In the genomic region with DNA sequence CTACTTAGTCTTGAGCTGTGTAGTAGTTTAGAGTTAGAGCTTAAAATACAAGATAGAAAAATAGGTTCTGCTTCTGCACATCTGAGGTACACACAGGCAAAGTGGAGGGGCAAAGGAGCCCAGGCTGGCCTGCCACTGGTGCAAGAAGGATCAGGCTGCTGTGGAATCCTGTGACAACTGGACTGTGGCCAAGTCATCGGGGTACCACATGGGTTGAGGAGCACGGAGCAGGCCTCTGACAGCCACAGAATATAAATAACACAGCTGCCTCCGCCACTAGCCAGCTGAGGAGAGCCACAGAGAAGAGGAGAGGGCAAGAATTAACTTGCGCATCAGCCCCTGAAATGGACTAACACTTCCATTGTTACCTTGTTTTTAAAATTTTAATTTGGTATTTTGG, we compare ENCODE assay signal across 17 cellular contexts.
DNase-seq lines count a peak whose midpoint lies in the region; ATAC-seq, FAIRE-seq and TF ChIP-seq lines count a peak whose summit lies in the region.
"Had no signal": no experiment of that assay in that cellular context is flagged by ENCODE, and none has a peak within 500 bp of the region (broad histone marks: within the 10 kb centered on the region; RNA-seq: fewer than 3 reads in every experiment).

No MANE protein-coding gene starts in this region.

- peaks cover 51% of the 10 kb centered on the region for H3K4me1 ChIP-seq in GM12878 (ENCODE audit: control insufficient read depth, insufficient read depth, low read length)
- H3K4me1 ChIP-seq: parathyroid adenoma had no signal

- no peak for TF ChIP-seq POLR2A in GM12878 (IDR thresholded peaks at IDR 0.05; ENCODE audit: low read depth, low read length)

- CTCF ChIA-PET in GM12878 (lab: Yijun Ruan, JAX) = interaction anchor here (0.7 to 1.8 kb wide), 8 partner anchors 8 to 344 kb away, joined by 3 to 15 read pairs (median 4); no protein-coding TSS in a partner anchor

- 9% methylated on average over 4 of the region's 4 CpGs for WGBS in GM12878 (ENCODE audit: insufficient coverage, insufficient replicate concordance, low lambda C conversion rate, missing lambda C conversion rate)

- POLR2A ChIA-PET in GM12878 (lab: Charles Lee) = interaction anchor here (0.7 to 2.9 kb wide), 17 partner anchors 9 to 219 kb away, joined by 3 to 14 read pairs (median 5); no protein-coding TSS in a partner anchor

- peaks cover 9% of the 10 kb centered on the region for H3K79me2 ChIP-seq in GM12878 (ENCODE audit: control insufficient read depth, insufficient read depth, low read length)
- H3K79me2 ChIP-seq: parathyroid adenoma had no signal

- H3K4me2 ChIP-seq in GM12878 (ENCODE audit: control insufficient read depth, insufficient read depth) = peak overlapping the region; percentile 4; the same call in 1 of the 2 replicates

- TF ChIP-seq CTCF in GM12878 (IDR thresholded peaks at IDR 0.05 in 2 of 3, conservative IDR thresholded peaks at IDR 0.05 in 1 of 3; ENCODE audit: control insufficient read depth in 2 of 3, extremely low read depth in 1 of 3, insufficient read depth in 1 of 3, low read depth in 3 of 3, low read length in 3 of 3) = no peak

- no peaks in the 10 kb centered on the region for H3K27me3 ChIP-seq in GM12878 (replicated peaks in 1 of 2; ENCODE audit: control insufficient read depth in 2 of 2, insufficient read depth in 2 of 2, low read length in 1 of 2)
- H3K27me3 ChIP-seq: suprapubic skin had no signal

- BruUV-seq in GM12878 (replicated peaks; lab: Mats Ljungman, UMichigan) = no TSS peak

- RAD21 ChIA-PET in GM12878 (lab: Charles Lee; ENCODE audit: unreplicated experiment) = interaction anchor here (0.6 to 3.0 kb wide), 17 partner anchors 9 to 345 kb away, joined by 3 to 54 read pairs (median 6); no protein-coding TSS in a partner anchor

- peak overlapping the region; percentile 86 for H3K27ac ChIP-seq in GM12878 (ENCODE audit: control insufficient read depth, insufficient read depth)
- no peak overlapping the region for H3K27ac ChIP-seq in substantia nigra (ENCODE audit: low read depth, low read length, poor library complexity, severe bottlenecking)
- H3K27ac ChIP-seq: parathyroid adenoma had no signal

- intact Hi-C loops in GM12878 (cut with micrococcal nuclease; ENCODE audit: unreplicated experiment) = no loop called here

- H3K9me3 ChIP-seq in GM12878 (replicated peaks; ENCODE audit: control insufficient read depth, insufficient read depth, low read length) = no peaks in the 10 kb centered on the region; the same call in 2 of the 3 replicates
- H3K9me3 ChIP-seq: suprapubic skin had no signal

- no peak overlapping the region for H3K4me3 ChIP-seq in GM12878
- H3K4me3 ChIP-seq: suprapubic skin had no signal

- SMC1A ChIA-PET in GM12878 (lab: Charles Lee; ENCODE audit: uncharacterized antibody, unreplicated experiment) = interaction anchor here (0.7 to 3.1 kb wide), 19 partner anchors 8 to 344 kb away, joined by 3 to 29 read pairs (median 6); no protein-coding TSS in a partner anchor

- ATAC-seq in GM12878 (peak; percentile 24), HG03045 (IDR thresholded peaks at IDR 0.05; ENCODE audit: unreplicated experiment) (no peak), HG03469 (IDR thresholded peaks at IDR 0.05; ENCODE audit: unreplicated experiment) (no peak)
- no peak for ATAC-seq in stimulated activated naive CD8-positive, alpha-beta T cell treated with anti-CD3 and anti-CD28 coated beads, Interleukin-15, Interleukin-2, amounts not matched to agents 100 U/mL and 50 U/mL, for 24 hours
- ATAC-seq: activated CD4-positive, CD25-positive, alpha-beta regulatory T cell treated with anti-CD3 and anti-CD28 coated beads, Interleukin-2, amount 50 U/mL, for 24 hours; effector memory CD8-positive, alpha-beta T cell had no signal

- DNase-seq in NCI-H345 (lab: John Stamatoyannopoulos, UW) (peak; percentile 1), NCI-H345 treated with DMSO at 0.1 percent for 48 hours (lab: John Stamatoyannopoulos, UW; ENCODE audit: unreplicated experiment) (no peak), GM12878 (ENCODE audit: low read depth, low spot score) (no peak), medulla oblongata (ENCODE audit: extremely low spot score) (peak; percentile 90), substantia nigra (lab: John Stamatoyannopoulos, UW) (peak in 43 of 49 donors; percentile 7 to 81 (median 50))
- no peak for DNase-seq in stimulated activated naive CD8-positive, alpha-beta T cell treated with anti-CD3 and anti-CD28 coated beads, Interleukin-15, Interleukin-2, amounts not matched to agents 100 U/mL and 50 U/mL, for 24 hours
- DNase-seq: 8988T; activated CD8-positive, alpha-beta memory T cell treated with anti-CD3 and anti-CD28 coated beads, Interleukin-2, amount 50 U/mL, for 48 hours; effector memory CD8-positive, alpha-beta T cell; GF-D8; NCI-H1930; NCI-H526 treated with DMSO at 0.1 percent for 48 hours had no signal

- in situ Hi-C loops in GM12878 (cut with MboI) = no loop called here

- no peak for TF ChIP-seq EP300 in GM12878 (IDR thresholded peaks at IDR 0.05; ENCODE audit: borderline replicate concordance in 1 of 2, control insufficient read depth in 1 of 2, low read depth in 2 of 2, low read length in 2 of 2)

- H2AFZ ChIP-seq in GM12878 (ENCODE audit: control insufficient read depth, low read depth, low read length) = peak overlapping the region; percentile 9; the same call in 1 of the 2 replicates
- H2AFZ ChIP-seq: parathyroid adenoma had no signal

- no peak for TF ChIP-seq RAD21 in GM12878 (IDR thresholded peaks at IDR 0.05; ENCODE audit: insufficient read depth, low read depth, low read length)

- H3K9ac ChIP-seq in GM12878 (ENCODE audit: control insufficient read depth, insufficient read depth, low read length) = peak overlapping the region; percentile 18; the same call in 1 of the 2 replicates
- H3K9ac ChIP-seq: parathyroid adenoma had no signal

- H3K36me3 ChIP-seq in GM12878 (ENCODE audit: control insufficient read depth in 2 of 2, insufficient read depth in 2 of 2, low read length in 1 of 2) = no peaks in the 10 kb centered on the region
- H3K36me3 ChIP-seq: suprapubic skin had no signal

- FAIRE-seq in GM12878 (lab: Jason Lieb, UNC) = no peak

- no peaks in the 10 kb centered on the region for H4K20me1 ChIP-seq in GM12878 (ENCODE audit: control insufficient read depth, insufficient read depth)

TF ChIP-seq in GM12878, 131 proteins besides CTCF, POLR2A, EP300 and RAD21:
- no peak for TF ChIP-seq PKNOX1 (IDR thresholded peaks at IDR 0.05)
- 0 out of 2 replicates have a peak, but pooled peaks have one; percentile 14 for TF ChIP-seq IKZF1 (conservative IDR thresholded peaks at IDR 0.05)
- TF ChIP-seq ZNF687 (IDR thresholded peaks at IDR 0.05) = peak; percentile 68; the same call in 1 of the 2 replicates
- peak; percentile 54 for TF ChIP-seq RUNX3 (IDR thresholded peaks at IDR 0.05; ENCODE audit: low read length)

Comparison
In these comparisons a context has a peak if more than half of its experiments do, and no peak if none do; other contexts are left out.
1. DNase-seq: peak in NCI-H345 (single experiment), medulla oblongata (single experiment) and substantia nigra (43 of 49); none in NCI-H345 treated with DMSO at 0.1 percent for 48 hours (single experiment), GM12878 (single experiment) and stimulated activated naive CD8-positive, alpha-beta T cell treated with anti-CD3 and anti-CD28 coated beads, Interleukin-15, Interleukin-2, amounts not matched to agents 100 U/mL and 50 U/mL, for 24 hours (single experiment).